8 cellular contexts compared by ENCODE assay signal in the genomic region with DNA sequence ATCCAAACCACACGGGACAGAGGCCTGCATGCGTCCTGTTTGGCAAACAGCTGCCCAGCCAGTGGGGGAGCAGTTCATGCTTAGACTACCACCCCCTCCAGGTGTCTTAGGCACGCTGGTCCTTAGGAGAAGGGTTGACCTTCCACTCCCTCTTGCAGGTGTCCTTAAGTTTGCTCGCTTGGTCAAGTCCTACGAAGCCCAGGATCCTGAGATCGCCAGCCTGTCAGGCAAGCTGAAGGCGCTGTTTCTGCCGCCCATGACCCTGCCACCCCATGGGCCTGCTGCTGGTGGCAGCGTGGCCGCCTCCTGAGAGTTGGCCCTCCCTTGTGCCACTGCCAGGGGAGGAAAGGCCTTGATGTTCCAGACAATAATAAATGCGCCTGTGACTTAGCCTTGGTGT. TPM values are rescaled to one million over a fixed set of nuclear protein-coding genes. Genes with fewer than 3 reads are reported as not detected.
DNase-seq lines count a peak whose midpoint lies in the region; ATAC-seq, FAIRE-seq and TF ChIP-seq lines count a peak whose summit lies in the region.

No MANE protein-coding gene starts in this region.

- H3K9ac ChIP-seq in iPS-18a (ENCODE audit: low read length) (no peak overlapping the region), stomach smooth muscle (ENCODE audit: low read length in 2 of 2) (peak overlapping the region in 1 of 2 donors; percentile 5)

- intact Hi-C loops in activated B cell treated with CpG ODN at 0.5 μM for 24 hours (cut with micrococcal nuclease), result loop anchor here (1.0 kb wide), 1 partner anchor 9 kb away; no protein-coding TSS in a partner anchor

- peak overlapping the region; percentile 96 for H3K27ac Mint-ChIP-seq in activated CD4-positive, alpha-beta T cell treated with anti-CD3 and anti-CD28 coated beads, Interleukin-2, amount 10 ng/mL, durations not matched to agents 7 days and 5 days
- peak overlapping the region; percentile 96 for H3K27ac Mint-ChIP-seq in activated B cell treated with CpG ODN at 0.5 μM for 24 hours

- H3K4me3 ChIP-seq in iPS-18a (ENCODE audit: low read length) (peak overlapping the region; percentile 53), stomach smooth muscle (ENCODE audit: low read length in 2 of 2) (peak overlapping the region; percentile 4 to 94)

- H3K4me1 ChIP-seq in iPS-18a (ENCODE audit: control insufficient read depth, low read depth, low read length) (peaks cover 23% of the 10 kb centered on the region), stomach smooth muscle (ENCODE audit: control insufficient read depth, insufficient read depth, low read length) (peaks cover 44% of the 10 kb centered on the region)

- no peak for FAIRE-seq in D721Med (lab: Jason Lieb, UNC)

- H3K27me3 ChIP-seq in iPS-18a (ENCODE audit: control insufficient read depth, insufficient read depth, low read length) (no peaks in the 10 kb centered on the region), stomach smooth muscle (ENCODE audit: control insufficient read depth in 1 of 2, insufficient read depth in 2 of 2, low read length in 2 of 2) (no peaks in the 10 kb centered on the region)

- H3K9me3 ChIP-seq in iPS-18a (ENCODE audit: control insufficient read depth, low read depth, low read length) (no peaks in the 10 kb centered on the region), stomach smooth muscle (ENCODE audit: control insufficient read depth in 2 of 2, low read length in 2 of 2) (no peaks in the 10 kb centered on the region)

- H3K9me3 Mint-ChIP-seq in activated CD4-positive, alpha-beta T cell treated with anti-CD3 and anti-CD28 coated beads, Interleukin-2, amount 10 ng/mL, durations not matched to agents 7 days and 5 days, result no peaks in the 10 kb centered on the region
- H3K9me3 Mint-ChIP-seq in activated B cell treated with CpG ODN at 0.5 μM for 24 hours, result no peaks in the 10 kb centered on the region

- H3K36me3 ChIP-seq in iPS-18a (ENCODE audit: control insufficient read depth, low read depth, low read length) (peaks cover 10% of the 10 kb centered on the region), stomach smooth muscle (ENCODE audit: control insufficient read depth in 2 of 2, insufficient read depth in 2 of 2, low read length in 2 of 2) (peaks cover 6 to 17% of the 10 kb centered on the region in 2 donors)

- H3K27ac ChIP-seq in iPS-18a (ENCODE audit: low read length) (no peak overlapping the region), stomach smooth muscle (ENCODE audit: low read length) (no peak overlapping the region)

- no peak for DNase-seq in activated CD4-positive, alpha-beta T cell treated with anti-CD3 and anti-CD28 coated beads, Interleukin-2, amount 10 ng/mL, durations not matched to agents 7 days and 5 days
- no peak for DNase-seq in activated CD4-positive, alpha-beta T cell treated with anti-CD3 and anti-CD28 coated beads for 48 hours
- no peak for DNase-seq in activated B cell treated with CpG ODN at 0.5 μM for 24 hours
- no peak for DNase-seq in NCI-H345 (lab: John Stamatoyannopoulos, UW)
- no peak for DNase-seq in D721Med (ENCODE audit: insufficient read length, low spot score)

- H3K4me1 Mint-ChIP-seq in activated CD4-positive, alpha-beta T cell treated with anti-CD3 and anti-CD28 coated beads, Interleukin-2, amount 10 ng/mL, durations not matched to agents 7 days and 5 days, result peaks cover 73% of the 10 kb centered on the region
- peaks cover 83% of the 10 kb centered on the region for H3K4me1 Mint-ChIP-seq in activated B cell treated with CpG ODN at 0.5 μM for 24 hours

- peak overlapping the region; percentile 97 for H3K4me3 Mint-ChIP-seq in activated CD4-positive, alpha-beta T cell treated with anti-CD3 and anti-CD28 coated beads, Interleukin-2, amount 10 ng/mL, durations not matched to agents 7 days and 5 days
- H3K4me3 Mint-ChIP-seq in activated B cell treated with CpG ODN at 0.5 μM for 24 hours, result peak overlapping the region; percentile 70

- H3K27me3 Mint-ChIP-seq in activated CD4-positive, alpha-beta T cell treated with anti-CD3 and anti-CD28 coated beads, Interleukin-2, amount 10 ng/mL, durations not matched to agents 7 days and 5 days, result no peaks in the 10 kb centered on the region
- no peaks in the 10 kb centered on the region for H3K27me3 Mint-ChIP-seq in activated B cell treated with CpG ODN at 0.5 μM for 24 hours

- ATAC-seq in activated B cell treated with CpG ODN at 0.5 μM for 24 hours (ENCODE audit: low read depth) (no peak), HG03159 (IDR thresholded peaks at IDR 0.05; ENCODE audit: unreplicated experiment) (no peak)

- CTCF ChIA-PET in activated CD4-positive, alpha-beta T cell treated with anti-CD3 and anti-CD28 coated beads, Interleukin-2, amount 10 ng/mL, durations not matched to agents 7 days and 5 days (lab: Charles Lee), result interaction anchor here (0.7 to 17.8 kb wide), 11 partner anchors 15 to 216 kb away, joined by 3 to 388 read pairs (median 8); partner anchors contain the start of gene C1RL
- CTCF ChIA-PET in activated B cell treated with CpG ODN at 0.5 μM for 24 hours (lab: Charles Lee), result interaction anchor here (0.9 to 14.9 kb wide), 11 partner anchors 15 to 167 kb away, joined by 3 to 571 read pairs (median 9); partner anchors contain the start of genes C1RL and SPSB2

- POLR2A ChIA-PET in activated CD4-positive, alpha-beta T cell treated with anti-CD3 and anti-CD28 coated beads, Interleukin-2, amount 10 ng/mL, durations not matched to agents 7 days and 5 days (lab: Charles Lee), result interaction anchor here (1.5 to 4.5 kb wide), 4 partner anchors 12 to 162 kb away, joined by 3 to 36 read pairs (median 31); no protein-coding TSS in a partner anchor
- POLR2A ChIA-PET in activated B cell treated with CpG ODN at 0.5 μM for 24 hours (lab: Charles Lee), result interaction anchor here (0.6 to 24.6 kb wide), 11 partner anchors 8 to 692 kb away, joined by 3 to 1516 read pairs (median 12); partner anchors contain the start of genes ATN1, C1RL, EMG1 and LPCAT3

- H3K36me3 Mint-ChIP-seq in activated CD4-positive, alpha-beta T cell treated with anti-CD3 and anti-CD28 coated beads, Interleukin-2, amount 10 ng/mL, durations not matched to agents 7 days and 5 days (ENCODE audit: low read depth), result peaks cover 5% of the 10 kb centered on the region
- H3K36me3 Mint-ChIP-seq in activated B cell treated with CpG ODN at 0.5 μM for 24 hours (ENCODE audit: low read depth), result peaks cover 12% of the 10 kb centered on the region

- TF ChIP-seq CTCF in activated B cell treated with CpG ODN at 0.5 μM for 24 hours (IDR thresholded peaks at IDR 0.05) (no peak), D721Med (IDR thresholded peaks at IDR 0.05; ENCODE audit: insufficient read depth, missing control alignments) (no peak)

RNA-seq across cellular contexts. Expression of gene C12orf57, which starts 1.8 kb away (rescaled TPM):
- total RNA-seq in activated CD4-positive, alpha-beta T cell treated with anti-CD3 and anti-CD28 coated beads, Interleukin-2, amount 10 ng/mL, durations not matched to agents 7 days and 5 days, result 100 to 1,000 TPM; 156 to 181 TPM
- 54.8 and 63.4 TPM in 2 replicates for total RNA-seq in activated B cell treated with CpG ODN at 0.5 μM for 24 hours

RNA-seq across cellular contexts. Expression of gene RNU7-1, which starts 2.0 kb away (rescaled TPM):
- not detected for total RNA-seq in activated CD4-positive, alpha-beta T cell treated with anti-CD3 and anti-CD28 coated beads, Interleukin-2, amount 10 ng/mL, durations not matched to agents 7 days and 5 days
- not detected in 2 replicates for total RNA-seq in activated B cell treated with CpG ODN at 0.5 μM for 24 hours

RNA-seq across cellular contexts. Expression of gene PTPN6, which starts 5.5 kb away (rescaled TPM):
- 100 to 1,000 TPM; 346 to 354 TPM for total RNA-seq in activated CD4-positive, alpha-beta T cell treated with anti-CD3 and anti-CD28 coated beads, Interleukin-2, amount 10 ng/mL, durations not matched to agents 7 days and 5 days
- total RNA-seq in activated B cell treated with CpG ODN at 0.5 μM for 24 hours, result 371 and 393 TPM in 2 replicates

RNA-seq across cellular contexts. Expression of gene ATN1, which starts 17.9 kb away (rescaled TPM):
- total RNA-seq in activated CD4-positive, alpha-beta T cell treated with anti-CD3 and anti-CD28 coated beads, Interleukin-2, amount 10 ng/mL, durations not matched to agents 7 days and 5 days, result 10 to 100 TPM; 27.3 to 27.6 TPM
- total RNA-seq in activated B cell treated with CpG ODN at 0.5 μM for 24 hours, result 42.8 and 50.9 TPM in 2 replicates

RNA-seq across cellular contexts. Expression of gene PHB2, which starts 24.9 kb away (rescaled TPM):
- total RNA-seq in activated CD4-positive, alpha-beta T cell treated with anti-CD3 and anti-CD28 coated beads, Interleukin-2, amount 10 ng/mL, durations not matched to agents 7 days and 5 days, result 100 to 1,000 TPM; 214 to 230 TPM
- total RNA-seq in activated B cell treated with CpG ODN at 0.5 μM for 24 hours, result 240 and 255 TPM in 2 replicates
